In the genomic region with DNA sequence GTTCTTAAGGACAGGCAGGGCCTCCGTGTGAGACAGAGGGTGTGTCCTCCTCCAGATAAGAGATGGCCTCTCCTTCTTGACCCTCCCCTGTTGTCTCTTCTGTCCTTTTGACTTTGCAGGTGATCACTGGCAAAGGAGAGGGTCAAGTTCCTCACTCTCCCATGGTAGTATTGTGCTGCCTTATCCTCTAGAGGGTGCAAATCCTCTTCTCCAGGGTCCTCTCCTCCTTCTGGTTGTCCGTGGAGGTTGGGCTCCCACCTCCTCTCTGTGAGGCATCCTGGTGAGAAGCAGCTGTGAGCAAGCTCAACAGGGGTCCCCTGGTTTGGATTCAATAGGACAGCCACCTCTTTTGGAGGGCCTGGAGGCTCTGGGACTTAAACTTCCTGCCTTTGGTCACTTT, we compare ENCODE assay signal across 9 cellular contexts. TPM values are rescaled to one million over a fixed set of nuclear protein-coding genes. Genes with fewer than 3 reads are reported as not detected.
DNase-seq lines count a peak whose midpoint lies in the region; ATAC-seq and TF ChIP-seq lines count a peak whose summit lies in the region.
"Had no signal": no experiment of that assay in that cellular context is flagged by ENCODE, and none has a peak within 500 bp of the region (broad histone marks: within the 10 kb centered on the region; RNA-seq: fewer than 3 reads in every experiment).

No MANE protein-coding gene starts in this region.

- no peaks in the 10 kb centered on the region for H3K9me2 ChIP-seq in SK-N-SH

- H3K9me3 ChIP-seq in SK-N-SH: no peaks in the 10 kb centered on the region

- in situ Hi-C loops in GM13976 (cut with MboI; ENCODE audit: low sequenced_read_pairs, unreplicated experiment): no loop called here

- no peak overlapping the region for H3K27ac ChIP-seq in SK-N-SH (ENCODE audit: low read depth in 2 of 2, low read length in 1 of 2)

- no peak for TF ChIP-seq EP300 in SK-N-SH (IDR thresholded peaks at IDR 0.05; ENCODE audit: borderline replicate concordance in 1 of 2, low read depth in 1 of 2, low read length in 1 of 2)

- 21% methylated on average over 2 of the region's 2 CpGs for WGBS in SK-N-SH (ENCODE audit: low lambda C conversion rate)

- TF ChIP-seq RAD21 in SK-N-SH (IDR thresholded peaks at IDR 0.05; ENCODE audit: low read length): peak; percentile 47

- no peaks in the 10 kb centered on the region for H3F3A ChIP-seq in SK-N-SH (replicated peaks; ENCODE audit: insufficient read depth)

- H3K36me3 ChIP-seq in BJ (ENCODE audit: control insufficient read depth, insufficient read depth, low read length) (no peaks in the 10 kb centered on the region), SK-N-SH (replicated peaks in 1 of 2; ENCODE audit: control insufficient read depth in 1 of 2, insufficient read depth in 2 of 2, low read length in 1 of 2) (no peaks in the 10 kb centered on the region)

- H3K79me2 ChIP-seq in SK-N-SH (ENCODE audit: insufficient read depth): no peaks in the 10 kb centered on the region

- H3K4me1 ChIP-seq in SK-N-SH (ENCODE audit: control insufficient read depth in 1 of 2, insufficient read depth in 2 of 2, low read depth in 1 of 2, low read length in 1 of 2): no peaks in the 10 kb centered on the region

- no peak overlapping the region for H3K4me2 ChIP-seq in SK-N-SH

- POLR2A ChIA-PET in BJ (lab: Charles Lee): no interaction called here
- POLR2A ChIA-PET in SK-N-SH (lab: Yijun Ruan, JAX): no interaction called here

- DNase-seq in BJ (ENCODE audit: low read depth) (no peak), GM13976 (ENCODE audit: low spot score) (peak; percentile 18), SK-N-SH (peak; percentile 36), fibroblast of villous mesenchyme (ENCODE audit: low read depth) (peak; percentile 7), pons (ENCODE audit: low spot score) (no peak), DMS79 (lab: John Stamatoyannopoulos, UW) (no peak)
- DNase-seq: midbrain had no signal

- H4K20me1 ChIP-seq in SK-N-SH (ENCODE audit: insufficient read depth): no peaks in the 10 kb centered on the region

- no peak for ATAC-seq in HG02870 (IDR thresholded peaks at IDR 0.05; ENCODE audit: unreplicated experiment)
- ATAC-seq in HG02938 (IDR thresholded peaks at IDR 0.05; ENCODE audit: unreplicated experiment): no peak

- CTCF ChIA-PET in BJ (lab: Yijun Ruan, JAX) (interaction anchor here (0.8 kb wide), 1 partner anchor 20 kb away, joined by 3 read pairs; no protein-coding TSS in a partner anchor), SK-N-SH (lab: Yijun Ruan, JAX) (interaction anchor here (0.6 to 2.3 kb wide), 5 partner anchors 11 to 105 kb away, joined by 3 to 10 read pairs (median 6); no protein-coding TSS in a partner anchor)

- H3K4me3 ChIP-seq in BJ (ENCODE audit: low read depth, low read length) (no peak overlapping the region), SK-N-SH (ENCODE audit: low read depth in 2 of 2, low read length in 1 of 2) (no peak overlapping the region), fibroblast of villous mesenchyme (ENCODE audit: low read depth, low read length) (no peak overlapping the region)

- H2AFZ ChIP-seq in SK-N-SH (ENCODE audit: low read depth): no peak overlapping the region

- H3K27me3 ChIP-seq in BJ (ENCODE audit: control insufficient read depth, insufficient read depth, low read length) (no peaks in the 10 kb centered on the region), SK-N-SH (ENCODE audit: insufficient read depth) (no peaks in the 10 kb centered on the region; the same call in 1 of the 2 replicates)

- TF ChIP-seq CTCF in BJ (IDR thresholded peaks at IDR 0.05; ENCODE audit: insufficient read depth, low read depth, low read length) (peak; percentile 25), GM13976 (IDR thresholded peaks at IDR 0.05; ENCODE audit: borderline replicate concordance, control extremely low read depth, extremely low read depth, insufficient read depth, missing control alignments) (no peak), SK-N-SH (IDR thresholded peaks at IDR 0.05) (no peak; the same call in 1 of the 2 replicates), fibroblast of villous mesenchyme (IDR thresholded peaks at IDR 0.05; ENCODE audit: insufficient read depth, low read depth, low read length) (peak; percentile 37)

- no peak overlapping the region for H3K9ac ChIP-seq in SK-N-SH

TF ChIP-seq in SK-N-SH, 30 proteins besides CTCF, POLR2A, EP300 and RAD21:
- peak; percentile 29; the same call in 1 of the 2 replicates for TF ChIP-seq SMC3 (IDR thresholded peaks at IDR 0.05; ENCODE audit: low read depth, low read length)
- TF ChIP-seq FOXM1 (IDR thresholded peaks at IDR 0.05; ENCODE audit: low read depth): no peak

RNA-seq across cellular contexts. Expression of a gene that starts 44.8 kb away (rescaled TPM):
- 1.4 and 2.2 TPM in 2 replicates for polyA plus RNA-seq in BJ (2011; rRNA removed)
- polyA minus RNA-seq in BJ (2011; rRNA and poly(A)+ RNA removed): 1.1 and 1.2 TPM in 2 replicates
- 2.1 and 2.6 TPM in 2 replicates for polyA plus RNA-seq in SK-N-SH (2012; rRNA removed)
- 2.3 and 2.7 TPM in 2 replicates for polyA plus RNA-seq in SK-N-SH (2012; cell fraction: cytosol; rRNA removed)
- 4.6 and 7.7 TPM in 2 replicates for polyA plus RNA-seq in SK-N-SH (2012; cell fraction: nucleus; rRNA removed)
- 3.2 and 4.3 TPM in 2 replicates for total RNA-seq in fibroblast of villous mesenchyme

RNA-seq across cellular contexts. Expression of a gene that starts 47.8 kb away (rescaled TPM):
- polyA plus RNA-seq in BJ (2011; rRNA removed) (not detected in 2 replicates), SK-N-SH (2012; rRNA removed) (not detected in 2 replicates)
- not detected in 2 replicates for polyA minus RNA-seq in BJ (2011; rRNA and poly(A)+ RNA removed)
- not detected in 2 replicates for polyA plus RNA-seq in SK-N-SH (2012; cell fraction: cytosol; rRNA removed)
- not detected in 2 replicates for polyA plus RNA-seq in SK-N-SH (2012; cell fraction: nucleus; rRNA removed)
- not detected in 2 replicates for total RNA-seq in fibroblast of villous mesenchyme

Comparison
In these comparisons a context has a peak if more than half of its experiments do, and no peak if none do; other contexts are left out.
1. DNase-seq: peak in GM13976 (single experiment), SK-N-SH (single experiment) and fibroblast of villous mesenchyme (single experiment); none in BJ (single experiment), pons (single experiment) and DMS79 (single experiment).
2. CTCF ChIP-seq: peak in BJ (single experiment) and fibroblast of villous mesenchyme (single experiment); none in GM13976 (single experiment) and SK-N-SH (single experiment).